ENCODE assay signal across 25 cellular contexts in the genomic region with DNA sequence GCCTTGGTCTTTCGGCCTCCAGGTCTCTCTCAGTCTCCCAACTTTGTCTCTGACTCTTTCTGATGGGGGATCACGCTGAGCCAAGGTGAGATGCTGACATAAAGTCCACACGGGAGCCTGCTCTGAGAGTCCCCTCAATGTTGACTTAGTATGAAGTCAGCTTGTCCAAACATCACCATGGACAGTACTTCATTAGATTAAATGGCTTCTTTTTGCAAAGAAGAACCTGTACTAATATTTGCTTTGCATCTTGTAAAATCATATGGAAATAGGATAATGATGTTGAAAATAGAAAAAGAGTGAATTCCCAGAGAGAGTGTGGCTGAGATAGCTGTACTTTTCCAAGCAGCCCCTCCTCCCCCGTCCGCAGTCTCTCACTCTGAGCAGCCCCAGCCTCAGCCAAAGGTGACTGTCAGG. TPM values are rescaled to one million over a fixed set of nuclear protein-coding genes. Genes with fewer than 3 reads are reported as not detected.
DNase-seq lines count a peak whose midpoint lies in the region; ATAC-seq, FAIRE-seq and TF ChIP-seq lines count a peak whose summit lies in the region.
"Had no signal": no experiment of that assay in that cellular context is flagged by ENCODE, and none has a peak within 500 bp of the region (broad histone marks: within the 10 kb centered on the region; RNA-seq: fewer than 3 reads in every experiment).

No MANE protein-coding gene starts in this region.

- intact Hi-C loops in PC-3 (cut with micrococcal nuclease): loop anchor here (5.0 kb wide), 2 partner anchors 60 to 75 kb away; no protein-coding TSS in a partner anchor
- intact Hi-C loops in sigmoid colon (cut with DNase I): no loop called here

- H3K36me3 ChIP-seq in PC-3 (ENCODE audit: low read depth, low read length): no peaks in the 10 kb centered on the region
- H3K36me3 ChIP-seq in sigmoid colon: no peaks in the 10 kb centered on the region
- H3K36me3 ChIP-seq in small intestine (ENCODE audit: control insufficient read depth in 2 of 2, insufficient read depth in 2 of 2, low read length in 2 of 2): no peaks in the 10 kb centered on the region
- H3K36me3 ChIP-seq: brain microvascular endothelial cell, gastroesophageal sphincter, tibial artery had no signal

- H3K4me2 ChIP-seq in PC-3 (ENCODE audit: low read length): peak overlapping the region; percentile 47
- H3K4me2 ChIP-seq: GM23338 had no signal

- peaks cover 25% of the 10 kb centered on the region for H3K4me1 ChIP-seq in PC-3 (ENCODE audit: insufficient read depth, low read length)
- H3K4me1 ChIP-seq in sigmoid colon: peaks cover 0 to 5% (median 0%) of the 10 kb centered on the region in 4 donors
- peaks cover 0 to 3% of the 10 kb centered on the region in 2 donors for H3K4me1 ChIP-seq in small intestine (ENCODE audit: control insufficient read depth in 2 of 2, insufficient read depth in 1 of 2, low read depth in 1 of 2, low read length in 1 of 2)

- no TSS peak for BruUV-seq in PC-3 (replicated peaks; lab: Mats Ljungman, UMichigan)

- no peaks in the 10 kb centered on the region for H3K9me3 ChIP-seq in PC-3 (ENCODE audit: low read length)
- no peaks in the 10 kb centered on the region for H3K9me3 ChIP-seq in sigmoid colon
- H3K9me3 ChIP-seq in small intestine (ENCODE audit: control insufficient read depth, low read depth): no peaks in the 10 kb centered on the region
- H3K9me3 ChIP-seq: gastroesophageal sphincter, psoas muscle, tibial artery had no signal

- CTCF ChIA-PET in PC-3 (lab: Charles Lee): interaction anchor here (1.1 kb wide), 1 partner anchor 85 kb away, joined by 3 read pairs; no protein-coding TSS in a partner anchor

- H3K4me3 ChIP-seq in PC-3 (ENCODE audit: low read length): no peak overlapping the region
- no peak overlapping the region for H3K4me3 ChIP-seq in sigmoid colon
- H3K4me3 ChIP-seq in small intestine (ENCODE audit: low read depth in 1 of 2, low read length in 2 of 2): no peak overlapping the region
- H3K4me3 ChIP-seq: gastroesophageal sphincter, GM23338, K562, psoas muscle, tibial artery had no signal

- no peak for TF ChIP-seq POLR2A in sigmoid colon (IDR thresholded peaks at IDR 0.05)

- no peak for FAIRE-seq in small intestine (lab: Jason Lieb, UNC)
- FAIRE-seq: K562 had no signal

- POLR2A ChIA-PET in PC-3 (lab: Charles Lee; ENCODE audit: unreplicated experiment): no interaction called here

- no peak overlapping the region for H2AFZ ChIP-seq in PC-3 (ENCODE audit: low read length)
- H2AFZ ChIP-seq: GM23338 had no signal

- TF ChIP-seq CTCF in PC-3 (conservative IDR thresholded peaks at IDR 0.05; ENCODE audit: low read depth, low read length): no peak
- no peak for TF ChIP-seq CTCF in sigmoid colon (IDR thresholded peaks at IDR 0.05)

- peak; percentile 78 for ATAC-seq in PC-3
- ATAC-seq: activated CD8-positive, alpha-beta T cell treated with anti-CD3 and anti-CD28 coated beads, Interleukin-2, amount 10 ng/mL, durations not matched to agents 7 days and 5 days; gastroesophageal sphincter; K562; natural killer cell treated with Interleukin-12 subunit alpha and Interleukin-12 subunit beta and Interleukin-15 and Interleukin-18, amount 100 ng/mL, for 72 hours; psoas muscle; sciatic nerve had no signal

- H3F3A ChIP-seq in PC-3 (ENCODE audit: low read length, unreplicated experiment): no peaks in the 10 kb centered on the region

- H3K27ac ChIP-seq in PC-3 (ENCODE audit: low read length) (peak overlapping the region; percentile 74), sigmoid colon (no peak overlapping the region), small intestine (ENCODE audit: low read depth in 1 of 2, low read length in 1 of 2) (no peak overlapping the region)
- H3K27ac ChIP-seq: brain microvascular endothelial cell, gastroesophageal sphincter, psoas muscle, tibial artery had no signal

- WGBS in sigmoid colon, 2 donors: 80 to 82% methylated on average over 5 of the region's 5 CpGs
- 72 to 84% (median 76%) methylated on average over 5 of the region's 5 CpGs for WGBS in small intestine, 3 donors

- H3K27me3 ChIP-seq in PC-3 (ENCODE audit: low read length) (no peaks in the 10 kb centered on the region), sigmoid colon (no peaks in the 10 kb centered on the region), small intestine (ENCODE audit: control insufficient read depth in 2 of 2, insufficient read depth in 2 of 2, low read length in 2 of 2) (no peaks in the 10 kb centered on the region)
- H3K27me3 ChIP-seq: brain microvascular endothelial cell, gastroesophageal sphincter, tibial artery had no signal

- H4K20me1 ChIP-seq in PC-3 (ENCODE audit: low read length): no peaks in the 10 kb centered on the region

- TF ChIP-seq EP300 in sigmoid colon (IDR thresholded peaks at IDR 0.05): no peak

- H3K9me2 ChIP-seq in PC-3 (replicated peaks; ENCODE audit: low read length): no peaks in the 10 kb centered on the region

- DNase-seq in HuH-7 (ENCODE audit: low spot score): peak; percentile 50
- DNase-seq in NCI-H146 treated with DMSO at 0.1 percent for 48 hours (lab: John Stamatoyannopoulos, UW; ENCODE audit: unreplicated experiment): peak; percentile 80
- peak; percentile 67 for DNase-seq in PC-3
- DNase-seq in sigmoid colon: peak; percentile 44
- DNase-seq in small intestine: no peak
- no peak for DNase-seq in GDM1 (lab: John Stamatoyannopoulos, UW)
- DNase-seq in AG08396 (ENCODE audit: low spot score): no peak
- DNase-seq: activated CD4-positive, alpha-beta T cell treated with anti-CD3 and anti-CD28 coated beads for 4 hours; activated CD8-positive, alpha-beta T cell treated with anti-CD3 and anti-CD28 coated beads, Interleukin-2, amount 10 ng/mL, durations not matched to agents 7 days and 5 days; amniotic stem cell; brain microvascular endothelial cell; hippocampal formation; NCI-H1105; NCI-H2081 treated with DMSO at 0.1 percent for 48 hours; NCI-H2227 treated with DMSO at 0.1 percent for 48 hours; occipital lobe; psoas muscle; Right ventricle myocardium superior; stimulated activated CD4-positive, alpha-beta T cell treated with anti-CD3 and anti-CD28 coated beads, Interleukin-4, amount 100 ng/mL, for 1 hour; tibial artery had no signal

- no peaks in the 10 kb centered on the region for H3K79me2 ChIP-seq in PC-3 (ENCODE audit: low read length)

- H3K9ac ChIP-seq in PC-3 (ENCODE audit: low read length): peak overlapping the region; percentile 41

RNA-seq across cellular contexts. Expression of a gene that starts 56.7 kb away (rescaled TPM):
- total RNA-seq in PC-3 (2014; rRNA removed): 10.9 and 16.2 TPM in 2 replicates
- 10 to 100 TPM; 23.5 to 37.4 (median 29.9) TPM for total RNA-seq in sigmoid colon
- 10 to 100 TPM; 18.1 to 34.2 (median 21.5) TPM for polyA plus RNA-seq in sigmoid colon
- 10 to 100 TPM; 18.8 to 21.1 (median 20.0) TPM for polyA plus RNA-seq in small intestine

Comparison
In these comparisons a context has a peak if more than half of its experiments do, and no peak if none do; other contexts are left out.
1. DNase-seq: peak in HuH-7 (single experiment), NCI-H146 treated with DMSO at 0.1 percent for 48 hours (single experiment), PC-3 (single experiment) and sigmoid colon (single experiment); none in small intestine (single experiment), GDM1 (single experiment) and AG08396 (single experiment).